ENCODE assay signal across 8 cellular contexts in the genomic region with DNA sequence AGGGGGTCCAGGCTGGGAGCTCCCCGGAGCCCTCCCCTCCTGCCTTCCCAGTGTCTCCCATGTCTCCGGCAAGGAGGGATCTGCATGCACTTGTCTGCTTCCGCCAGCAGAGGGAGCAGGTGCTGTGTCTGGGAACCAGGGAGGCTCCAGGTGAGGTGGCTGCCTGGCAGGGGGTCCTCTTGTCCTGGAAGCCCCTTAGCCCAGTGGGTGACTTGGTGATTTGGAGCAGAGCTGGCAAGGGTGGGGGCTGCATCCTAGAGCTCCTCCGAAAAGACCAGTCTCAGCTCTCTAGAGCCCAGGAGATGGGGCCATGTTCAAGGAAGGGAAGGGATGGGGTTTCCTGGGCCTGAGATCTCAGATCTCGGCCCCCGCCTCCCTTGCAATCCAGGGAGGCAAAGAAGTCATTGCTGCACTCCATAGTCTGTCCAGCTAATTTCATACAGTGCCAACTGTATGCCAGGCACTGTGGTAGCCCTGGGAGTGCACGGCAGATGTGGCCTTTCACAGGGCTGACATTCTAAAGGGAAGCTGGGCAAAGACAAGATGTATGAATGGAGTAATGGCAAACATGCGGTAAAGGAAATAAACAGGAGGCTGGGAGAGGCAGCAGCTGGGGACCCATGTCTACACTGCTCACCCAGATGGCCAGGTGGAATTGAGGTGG. TPM values are rescaled to one million over a fixed set of nuclear protein-coding genes. Genes with fewer than 3 reads are reported as not detected.
A peak's percentile ranks its signal among the peaks of the same experiment; 100 is the strongest.
DNase-seq lines count a peak whose midpoint lies in the region; ATAC-seq and TF ChIP-seq lines count a peak whose summit lies in the region.

No MANE protein-coding gene starts in this region.

- no peaks in the 10 kb centered on the region for H3K27me3 Mint-ChIP-seq in activated naive CD8-positive, alpha-beta T cell treated with anti-CD3 and anti-CD28 coated beads, Interleukin-2, amount 10 ng/mL, durations not matched to agents 7 days and 5 days

- peaks cover 6% of the 10 kb centered on the region for H3K36me3 Mint-ChIP-seq in activated naive CD8-positive, alpha-beta T cell treated with anti-CD3 and anti-CD28 coated beads, Interleukin-2, amount 10 ng/mL, durations not matched to agents 7 days and 5 days

- H3K4me1 ChIP-seq in MM.1S (ENCODE audit: low read length) (peaks cover 3% of the 10 kb centered on the region; the same call in 1 of the 2 replicates), heart right ventricle (peaks cover 4 to 17% (median 10%) of the 10 kb centered on the region in 9 donors)

- peak; percentile 35 for ATAC-seq in activated naive CD8-positive, alpha-beta T cell treated with anti-CD3 and anti-CD28 coated beads, Interleukin-2, amount 10 ng/mL, durations not matched to agents 7 days and 5 days (ENCODE audit: low read depth)
- peak; percentile 26 to 70 (median 60) for ATAC-seq in heart right ventricle
- no peak for ATAC-seq in HG02938 (IDR thresholded peaks at IDR 0.05; ENCODE audit: unreplicated experiment)

- H3F3A ChIP-seq in MM.1S (ENCODE audit: insufficient read depth, low read length), result no peaks in the 10 kb centered on the region

- peaks cover 27% of the 10 kb centered on the region for H3K4me1 Mint-ChIP-seq in activated naive CD8-positive, alpha-beta T cell treated with anti-CD3 and anti-CD28 coated beads, Interleukin-2, amount 10 ng/mL, durations not matched to agents 7 days and 5 days

- no peak overlapping the region for H3K4me3 ChIP-seq in MM.1S (ENCODE audit: low read length)
- no peak overlapping the region for H3K4me3 ChIP-seq in heart right ventricle

- peaks cover 1% of the 10 kb centered on the region for H3K9me3 Mint-ChIP-seq in activated naive CD8-positive, alpha-beta T cell treated with anti-CD3 and anti-CD28 coated beads, Interleukin-2, amount 10 ng/mL, durations not matched to agents 7 days and 5 days

- no peak overlapping the region for H3K9ac ChIP-seq in MM.1S (ENCODE audit: low read length)

- 38 to 41% methylated on average over 8 of the region's 8 CpGs for WGBS in heart right ventricle, 2 donors

- H3K4me3 Mint-ChIP-seq in activated naive CD8-positive, alpha-beta T cell treated with anti-CD3 and anti-CD28 coated beads, Interleukin-2, amount 10 ng/mL, durations not matched to agents 7 days and 5 days, result no peak overlapping the region

- intact Hi-C loops in heart right ventricle (cut with DNase I), result loop anchor here in 9 of 10 donors (1.0 to 10.0 kb wide), 6 partner anchors 73 to 253 kb away; no protein-coding TSS in a partner anchor

- H3K4me2 ChIP-seq in MM.1S (ENCODE audit: low read depth, low read length), result no peak overlapping the region

- H3K9me3 ChIP-seq in MM.1S (replicated peaks; ENCODE audit: insufficient read depth, low read length) (no peaks in the 10 kb centered on the region), heart right ventricle (no peaks in the 10 kb centered on the region)

- H2AFZ ChIP-seq in MM.1S (ENCODE audit: low read length), result no peak overlapping the region

- no peaks in the 10 kb centered on the region for H4K20me1 ChIP-seq in MM.1S (ENCODE audit: insufficient read depth, low read length)

- TF ChIP-seq CTCF in MM.1S (IDR thresholded peaks at IDR 0.05; ENCODE audit: low read length) (peak; percentile 87), heart right ventricle (IDR thresholded peaks at IDR 0.05) (peak; percentile 74 to 93 (median 88))

- H3K27me3 ChIP-seq in MM.1S (replicated peaks; ENCODE audit: insufficient read depth, low read length) (peaks cover 6% of the 10 kb centered on the region; the same call in 1 of the 2 replicates), heart right ventricle (peaks cover 0 to 23% (median 9%) of the 10 kb centered on the region in 7 donors)

- H3K9me2 ChIP-seq in MM.1S (replicated peaks; ENCODE audit: insufficient read depth, low read length), result no peaks in the 10 kb centered on the region

- no peaks in the 10 kb centered on the region for H3K79me2 ChIP-seq in MM.1S (ENCODE audit: low read length)

- H3K27ac ChIP-seq in MM.1S (ENCODE audit: low read length) (no peak overlapping the region), heart right ventricle (no peak overlapping the region)

- POLR2A ChIA-PET in activated naive CD8-positive, alpha-beta T cell treated with anti-CD3 and anti-CD28 coated beads, Interleukin-2, amount 10 ng/mL, durations not matched to agents 7 days and 5 days (lab: Charles Lee), result interaction anchor here (0.9 to 2.7 kb wide), 4 partner anchors 57 to 77 kb away, joined by 5 to 16 read pairs (median 5); partner anchors contain the start of gene GOLGA7B

- peak overlapping the region; percentile 80 for H3K27ac Mint-ChIP-seq in activated naive CD8-positive, alpha-beta T cell treated with anti-CD3 and anti-CD28 coated beads, Interleukin-2, amount 10 ng/mL, durations not matched to agents 7 days and 5 days

- no peaks in the 10 kb centered on the region for H3K36me3 ChIP-seq in MM.1S (replicated peaks; ENCODE audit: insufficient read depth, low read length)
- H3K36me3 ChIP-seq in heart right ventricle, result no peaks in the 10 kb centered on the region

- DNase-seq in SIG-M5 treated with dmso at 0.1 percent for 504 hours (lab: John Stamatoyannopoulos, UW; ENCODE audit: unreplicated experiment) (peak; percentile 28), SIG-M5 (lab: John Stamatoyannopoulos, UW) (no peak), MM.1S (peak; percentile 59), T follicular helper cell (ENCODE audit: low read depth) (peak; percentile 61), heart right ventricle (peak; percentile 60 to 63), retina (peak; percentile 77)
- peak; percentile 78 for DNase-seq in activated naive CD8-positive, alpha-beta T cell treated with anti-CD3 and anti-CD28 coated beads, Interleukin-2, amount 10 ng/mL, durations not matched to agents 7 days and 5 days

RNA-seq across cellular contexts. Expression of gene SFRP5, which starts 20.4 kb away (rescaled TPM):
- under 1 TPM; 0.22 to 0.23 TPM for total RNA-seq in activated naive CD8-positive, alpha-beta T cell treated with anti-CD3 and anti-CD28 coated beads, Interleukin-2, amount 10 ng/mL, durations not matched to agents 7 days and 5 days
- 1 to 10 TPM in 4 of 10 donors, under 1 TPM in 4, not detected in 2; 0.19 to 4.3 (median 1.0) TPM for total RNA-seq in heart right ventricle
- 1 to 10 TPM in 1 of 2 donors, under 1 TPM in 1; 0.42 to 1.9 TPM for polyA plus RNA-seq in heart right ventricle

RNA-seq across cellular contexts. Expression of gene ZFYVE27, which starts 55.3 kb away (rescaled TPM):
- 10 to 100 TPM; 36.9 to 43.4 TPM for total RNA-seq in activated naive CD8-positive, alpha-beta T cell treated with anti-CD3 and anti-CD28 coated beads, Interleukin-2, amount 10 ng/mL, durations not matched to agents 7 days and 5 days
- 10 to 100 TPM in 8 of 10 donors, 1 to 10 TPM in 2; 7.5 to 16.0 (median 11.8) TPM for total RNA-seq in heart right ventricle
- 10 to 100 TPM; 10.2 to 17.6 TPM for polyA plus RNA-seq in heart right ventricle

RNA-seq across cellular contexts. Expression of gene GOLGA7B, which starts 57.5 kb away (rescaled TPM):
- 10 to 100 TPM; 10.8 to 12.0 TPM for total RNA-seq in activated naive CD8-positive, alpha-beta T cell treated with anti-CD3 and anti-CD28 coated beads, Interleukin-2, amount 10 ng/mL, durations not matched to agents 7 days and 5 days
- 1 to 10 TPM in 1 of 10 donors, under 1 TPM in 9; 0.05 to 1.0 (median 0.24) TPM for total RNA-seq in heart right ventricle
- polyA plus RNA-seq in heart right ventricle, result under 1 TPM; 0.09 to 0.59 TPM

Comparison
In these comparisons a context has a peak if more than half of its experiments do, and no peak if none do; other contexts are left out.
1. RNA of gene GOLGA7B, which starts 57.5 kb away (total RNA-seq): 10.8 to 12.0 TPM in activated naive CD8-positive, alpha-beta T cell treated with anti-CD3 and anti-CD28 coated beads, Interleukin-2, amount 10 ng/mL, durations not matched to agents 7 days and 5 days; 0.05 to 1.0 TPM in heart right ventricle; every median in the first group is over 4 times any median in the second.